In the genomic region with DNA sequence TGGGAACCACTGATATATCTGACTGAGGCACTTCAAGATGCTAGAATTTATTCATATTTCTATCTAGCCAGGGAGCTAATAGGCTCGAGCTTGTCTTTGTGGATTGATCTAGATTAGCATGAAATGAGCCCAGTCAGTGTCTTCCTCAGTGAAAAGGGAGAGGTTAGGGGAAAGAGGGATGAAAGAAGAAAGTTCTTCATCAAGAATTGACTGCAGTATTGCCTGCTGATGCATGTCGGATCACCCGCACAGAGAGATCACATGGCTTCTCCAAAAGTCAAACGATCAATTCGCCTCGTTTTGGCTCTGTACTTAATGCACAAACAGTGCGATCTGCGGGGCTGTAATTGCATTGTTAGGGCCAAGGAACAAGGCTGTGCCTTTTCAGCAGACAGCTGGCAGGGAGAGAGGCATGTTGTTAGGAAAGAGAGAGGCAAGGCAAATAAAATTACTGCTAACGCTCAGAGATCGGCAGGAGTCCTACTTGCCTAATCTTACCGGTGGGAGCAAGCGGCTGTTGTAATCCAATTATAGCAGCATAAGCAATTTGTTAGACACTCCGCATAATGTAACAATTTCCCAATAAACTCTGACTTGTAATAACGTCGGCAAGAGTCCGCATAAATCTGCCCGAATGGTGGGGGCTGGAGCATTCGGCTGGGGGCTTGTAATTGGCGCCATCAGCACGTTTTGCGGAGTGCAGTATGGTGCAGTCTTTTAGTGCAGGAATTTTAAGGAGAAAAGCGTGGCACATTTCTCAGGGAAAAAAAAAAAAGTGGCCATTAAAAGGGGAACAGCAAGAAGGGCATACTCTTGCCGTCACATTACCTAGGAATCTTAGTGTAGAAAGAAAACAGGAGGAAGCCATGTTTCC, we compare ENCODE assay signal across 1 cellular context.
TF ChIP-seq lines count a peak whose summit lies in the region.

No MANE protein-coding gene starts in this region.

TF ChIP-seq in HEK293, 187 proteins besides CTCF, POLR2A, EP300 and RAD21 (continued from another document and continues in another):
- TF ChIP-seq, protein P1, sequence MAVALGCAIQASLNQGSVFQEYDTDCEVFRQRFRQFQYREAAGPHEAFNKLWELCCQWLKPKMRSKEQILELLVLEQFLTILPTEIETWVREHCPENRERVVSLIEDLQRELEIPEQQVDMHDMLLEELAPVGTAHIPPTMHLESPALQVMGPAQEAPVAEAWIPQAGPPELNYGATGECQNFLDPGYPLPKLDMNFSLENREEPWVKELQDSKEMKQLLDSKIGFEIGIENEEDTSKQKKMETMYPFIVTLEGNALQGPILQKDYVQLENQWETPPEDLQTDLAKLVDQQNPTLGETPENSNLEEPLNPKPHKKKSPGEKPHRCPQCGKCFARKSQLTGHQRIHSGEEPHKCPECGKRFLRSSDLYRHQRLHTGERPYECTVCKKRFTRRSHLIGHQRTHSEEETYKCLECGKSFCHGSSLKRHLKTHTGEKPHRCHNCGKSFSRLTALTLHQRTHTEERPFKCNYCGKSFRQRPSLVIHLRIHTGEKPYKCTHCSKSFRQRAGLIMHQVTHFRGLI (tag by site-specific recombination; IDR thresholded peaks at IDR 0.05), result peak; percentile 51; the same call in 1 of the 2 replicates
- no peak for TF ChIP-seq ZNF274 (IDR thresholded peaks at IDR 0.05; ENCODE audit: low read length)
- TF ChIP-seq ZNF274 (tag by site-specific recombination; IDR thresholded peaks at IDR 0.05; ENCODE audit: borderline replicate concordance), result no peak
- no peak for TF ChIP-seq ZNF560 (tag by site-specific recombination; IDR thresholded peaks at IDR 0.05; ENCODE audit: borderline replicate concordance)
- peak; percentile 80 for TF ChIP-seq ZNF335 (tag by site-specific recombination; conservative IDR thresholded peaks at IDR 0.05)
- peak; percentile 99 for TF ChIP-seq PRDM6 (tag by site-specific recombination; IDR thresholded peaks at IDR 0.05)
- no peak for TF ChIP-seq ZNF626 (tag by site-specific recombination; IDR thresholded peaks at IDR 0.05)
- TF ChIP-seq, protein P2, sequence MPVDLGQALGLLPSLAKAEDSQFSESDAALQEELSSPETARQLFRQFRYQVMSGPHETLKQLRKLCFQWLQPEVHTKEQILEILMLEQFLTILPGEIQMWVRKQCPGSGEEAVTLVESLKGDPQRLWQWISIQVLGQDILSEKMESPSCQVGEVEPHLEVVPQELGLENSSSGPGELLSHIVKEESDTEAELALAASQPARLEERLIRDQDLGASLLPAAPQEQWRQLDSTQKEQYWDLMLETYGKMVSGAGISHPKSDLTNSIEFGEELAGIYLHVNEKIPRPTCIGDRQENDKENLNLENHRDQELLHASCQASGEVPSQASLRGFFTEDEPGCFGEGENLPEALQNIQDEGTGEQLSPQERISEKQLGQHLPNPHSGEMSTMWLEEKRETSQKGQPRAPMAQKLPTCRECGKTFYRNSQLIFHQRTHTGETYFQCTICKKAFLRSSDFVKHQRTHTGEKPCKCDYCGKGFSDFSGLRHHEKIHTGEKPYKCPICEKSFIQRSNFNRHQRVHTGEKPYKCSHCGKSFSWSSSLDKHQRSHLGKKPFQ (tag by site-specific recombination; IDR thresholded peaks at IDR 0.05), result peak; percentile 92
- peak; percentile 88 for TF ChIP-seq ZBTB20 (tag by site-specific recombination; IDR thresholded peaks at IDR 0.05)
- TF ChIP-seq ZEB2 (tag by site-specific recombination; IDR thresholded peaks at IDR 0.05), result peak; percentile 92
- TF ChIP-seq ZNF580 (tag by site-specific recombination; IDR thresholded peaks at IDR 0.05), result 0 out of 2 replicates have a peak, but pooled peaks have one; percentile 75
- no peak for TF ChIP-seq ZNF112 (tag by site-specific recombination; IDR thresholded peaks at IDR 0.05)
- peak; percentile 99 for TF ChIP-seq FEZF1 (tag by site-specific recombination; IDR thresholded peaks at IDR 0.05)
- no peak for TF ChIP-seq ZNF202 (tag by site-specific recombination; IDR thresholded peaks at IDR 0.05; ENCODE audit: borderline replicate concordance)
- TF ChIP-seq ATF2 (tag by site-specific recombination; IDR thresholded peaks at IDR 0.05; ENCODE audit: low read depth), result peak; percentile 45; the same call in 1 of the 2 replicates
- TF ChIP-seq, protein P3, sequence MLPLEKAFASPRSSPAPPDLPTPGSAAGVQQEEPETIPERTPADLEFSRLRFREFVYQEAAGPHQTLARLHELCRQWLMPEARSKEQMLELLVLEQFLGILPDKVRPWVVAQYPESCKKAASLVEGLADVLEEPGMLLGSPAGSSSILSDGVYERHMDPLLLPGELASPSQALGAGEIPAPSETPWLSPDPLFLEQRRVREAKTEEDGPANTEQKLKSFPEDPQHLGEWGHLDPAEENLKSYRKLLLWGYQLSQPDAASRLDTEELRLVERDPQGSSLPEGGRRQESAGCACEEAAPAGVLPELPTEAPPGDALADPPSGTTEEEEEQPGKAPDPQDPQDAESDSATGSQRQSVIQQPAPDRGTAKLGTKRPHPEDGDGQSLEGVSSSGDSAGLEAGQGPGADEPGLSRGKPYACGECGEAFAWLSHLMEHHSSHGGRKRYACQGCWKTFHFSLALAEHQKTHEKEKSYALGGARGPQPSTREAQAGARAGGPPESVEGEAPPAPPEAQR (tag by site-specific recombination; IDR thresholded peaks at IDR 0.05), result no peak
- TF ChIP-seq ZNF549 (tag by site-specific recombination; IDR thresholded peaks at IDR 0.05), result no peak
- TF ChIP-seq, protein P4, sequence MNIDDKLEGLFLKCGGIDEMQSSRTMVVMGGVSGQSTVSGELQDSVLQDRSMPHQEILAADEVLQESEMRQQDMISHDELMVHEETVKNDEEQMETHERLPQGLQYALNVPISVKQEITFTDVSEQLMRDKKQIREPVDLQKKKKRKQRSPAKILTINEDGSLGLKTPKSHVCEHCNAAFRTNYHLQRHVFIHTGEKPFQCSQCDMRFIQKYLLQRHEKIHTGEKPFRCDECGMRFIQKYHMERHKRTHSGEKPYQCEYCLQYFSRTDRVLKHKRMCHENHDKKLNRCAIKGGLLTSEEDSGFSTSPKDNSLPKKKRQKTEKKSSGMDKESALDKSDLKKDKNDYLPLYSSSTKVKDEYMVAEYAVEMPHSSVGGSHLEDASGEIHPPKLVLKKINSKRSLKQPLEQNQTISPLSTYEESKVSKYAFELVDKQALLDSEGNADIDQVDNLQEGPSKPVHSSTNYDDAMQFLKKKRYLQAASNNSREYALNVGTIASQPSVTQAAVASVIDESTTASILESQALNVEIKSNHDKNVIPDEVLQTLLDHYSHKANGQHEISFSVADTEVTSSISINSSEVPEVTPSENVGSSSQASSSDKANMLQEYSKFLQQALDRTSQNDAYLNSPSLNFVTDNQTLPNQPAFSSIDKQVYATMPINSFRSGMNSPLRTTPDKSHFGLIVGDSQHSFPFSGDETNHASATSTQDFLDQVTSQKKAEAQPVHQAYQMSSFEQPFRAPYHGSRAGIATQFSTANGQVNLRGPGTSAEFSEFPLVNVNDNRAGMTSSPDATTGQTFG (tag by site-specific recombination; IDR thresholded peaks at IDR 0.05; ENCODE audit: borderline replicate concordance), result no peak
- peak; percentile 74 for TF ChIP-seq YY1 (tag by site-specific recombination; IDR thresholded peaks at IDR 0.05)
- 0 out of 2 replicates have a peak, but pooled peaks have one; percentile 73 for TF ChIP-seq ZSCAN23 (tag by site-specific recombination; IDR thresholded peaks at IDR 0.05)
- no peak for TF ChIP-seq ZNF211 (tag by site-specific recombination; IDR thresholded peaks at IDR 0.05; ENCODE audit: low read depth)
- TF ChIP-seq OVOL3 (tag by site-specific recombination; IDR thresholded peaks at IDR 0.05), result 0 out of 2 replicates have a peak, but pooled peaks have one; percentile 41
- no peak for TF ChIP-seq ZNF654 (tag by site-specific recombination; IDR thresholded peaks at IDR 0.05; ENCODE audit: low read depth)
- no peak for TF ChIP-seq ZNF280D (tag by site-specific recombination; IDR thresholded peaks at IDR 0.05)
- TF ChIP-seq ZNF621 (tag by site-specific recombination; IDR thresholded peaks at IDR 0.05), result no peak
- TF ChIP-seq ZNF530 (tag by site-specific recombination; IDR thresholded peaks at IDR 0.05; ENCODE audit: low read depth), result peak; percentile 32; the same call in 1 of the 2 replicates
- TF ChIP-seq ZBTB6 (tag by site-specific recombination; IDR thresholded peaks at IDR 0.05), result no peak
- peak; percentile 98 for TF ChIP-seq ZBTB17 (tag by site-specific recombination; IDR thresholded peaks at IDR 0.05)
- no peak for TF ChIP-seq HOXD13 (CRISPR knock-in tag; IDR thresholded peaks at IDR 0.05; ENCODE audit: borderline replicate concordance)
- no peak for TF ChIP-seq ZNF214 (tag by site-specific recombination; IDR thresholded peaks at IDR 0.05; ENCODE audit: borderline replicate concordance)
- 0 out of 2 replicates have a peak, but pooled peaks have one; percentile 48 for TF ChIP-seq ZNF423 (tag by site-specific recombination; IDR thresholded peaks at IDR 0.05)
- TF ChIP-seq ZBTB8A (tag by site-specific recombination; IDR thresholded peaks at IDR 0.05), result peak; percentile 84
- TF ChIP-seq ZNF664 (tag by site-specific recombination; IDR thresholded peaks at IDR 0.05), result peak; percentile 37; the same call in 1 of the 2 replicates
- TF ChIP-seq ZNF660 (tag by site-specific recombination; IDR thresholded peaks at IDR 0.05), result peak; percentile 87; the same call in 1 of the 2 replicates
- TF ChIP-seq ZNF510 (tag by site-specific recombination; IDR thresholded peaks at IDR 0.05; ENCODE audit: insufficient replicate concordance), result peak; percentile 98
- no peak for TF ChIP-seq ZNF677 (tag by site-specific recombination; IDR thresholded peaks at IDR 0.05)
- TF ChIP-seq KLF16 (tag by site-specific recombination; IDR thresholded peaks at IDR 0.05), result no peak
- peak; percentile 83 for TF ChIP-seq TRIM28 (IDR thresholded peaks at IDR 0.05; ENCODE audit: borderline replicate concordance, low read length)
- peak; percentile 84 for TF ChIP-seq ZNF341 (tag by site-specific recombination; IDR thresholded peaks at IDR 0.05; ENCODE audit: low read depth)
- no peak for TF ChIP-seq HOXC10 (CRISPR knock-in tag; IDR thresholded peaks at IDR 0.05)
- TF ChIP-seq ZNF391 (tag by site-specific recombination; IDR thresholded peaks at IDR 0.05; ENCODE audit: borderline replicate concordance, low read depth), result peak; percentile 75; the same call in 1 of the 2 replicates
